ENCODE assay signal across 1 cellular context in the genomic region with DNA sequence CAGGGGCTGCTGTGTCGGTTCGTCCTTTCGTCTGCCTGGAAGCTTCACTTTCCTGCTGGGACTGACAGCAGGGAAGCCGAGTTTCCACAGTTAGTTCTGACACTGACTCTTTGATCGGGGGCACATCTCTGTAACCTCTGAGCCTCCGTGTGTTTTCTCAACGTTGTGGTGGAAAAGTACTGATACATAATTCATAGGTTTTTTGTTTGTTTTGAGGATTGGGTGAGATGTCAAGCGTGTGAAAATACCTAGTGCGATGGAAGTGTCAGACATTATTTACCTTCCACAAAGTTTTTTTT.
TF ChIP-seq lines count a peak whose summit lies in the region.

No MANE protein-coding gene starts in this region.

TF ChIP-seq in GM23338, 12 proteins besides CTCF, POLR2A, EP300 and RAD21 (continued from another document):
- no peak for TF ChIP-seq ZNF462 (CRISPR knock-in tag; IDR thresholded peaks at IDR 0.05)
- TF ChIP-seq NANOG (IDR thresholded peaks at IDR 0.05; ENCODE audit: borderline replicate concordance), result no peak
- no peak for TF ChIP-seq STAT1 (IDR thresholded peaks at IDR 0.05; ENCODE audit: unreplicated experiment)
- no peak for TF ChIP-seq EZH2 (IDR thresholded peaks at IDR 0.05; ENCODE audit: low read depth, unreplicated experiment)
- no peak for TF ChIP-seq ZNF331 (CRISPR knock-in tag; IDR thresholded peaks at IDR 0.05; ENCODE audit: low read depth)
- TF ChIP-seq JUNB (IDR thresholded peaks at IDR 0.05; ENCODE audit: unreplicated experiment), result no peak
- no peak for TF ChIP-seq POLR2AphosphoS5 (IDR thresholded peaks at IDR 0.05; ENCODE audit: low read depth)
- TF ChIP-seq ZNF114 (CRISPR knock-in tag; IDR thresholded peaks at IDR 0.05), result no peak
- no peak for TF ChIP-seq EZH2phosphoT487 (IDR thresholded peaks at IDR 0.05; ENCODE audit: unreplicated experiment)
- no peak for TF ChIP-seq CREB1 (CRISPR knock-in tag; IDR thresholded peaks at IDR 0.05; ENCODE audit: low read depth)
